Comparison of ENCODE assay signal across 31 cellular contexts in genomic region chr3:131401978-131402377, GRCh38. TPM values are rescaled to one million over a fixed set of nuclear protein-coding genes. Genes with fewer than 3 reads are reported as not detected.
DNase-seq lines count a peak whose midpoint lies in the region; ATAC-seq and TF ChIP-seq lines count a peak whose summit lies in the region.
"Had no signal": no experiment of that assay in that cellular context is flagged by ENCODE, and none has a peak within 500 bp of the region (broad histone marks: within the 10 kb centered on the region; RNA-seq: fewer than 3 reads in every experiment).

No MANE protein-coding gene starts in this region.

- TF ChIP-seq POLR2A in ovary (IDR thresholded peaks at IDR 0.05), result no peak

- H2AFZ ChIP-seq in SK-N-SH (ENCODE audit: low read depth) (peak overlapping the region; percentile 79), osteoblast (ENCODE audit: low read length) (peak overlapping the region; percentile 89)

- H3K4me3 ChIP-seq in SK-N-SH (ENCODE audit: low read depth in 2 of 2, low read length in 1 of 2) (no peak overlapping the region), osteoblast (ENCODE audit: insufficient read depth, low read length) (no peak overlapping the region), ovary (no peak overlapping the region)
- H3K4me3 ChIP-seq: cardiac muscle cell, esophagus muscularis mucosa, GM12878, HAP-1, heart left ventricle, uterus had no signal

- no peaks in the 10 kb centered on the region; the same call in 1 of the 2 replicates for H3K9me2 ChIP-seq in SK-N-SH

- DNase-seq in EH (ENCODE audit: low read depth), result peak; percentile 15
- DNase-seq in SK-N-SH, result no peak
- no peak for DNase-seq in epithelial cell of prostate (ENCODE audit: low read depth, low spot score)
- DNase-seq in osteoblast (ENCODE audit: insufficient read length, low spot score, missing footprints), result no peak
- no peak for DNase-seq in activated CD8-positive, alpha-beta memory T cell treated with anti-CD3 and anti-CD28 coated beads, Interleukin-2, amount 50 U/mL, for 4 hours
- DNase-seq in effector CD8-positive, alpha-beta T cell (lab: John Stamatoyannopoulos, UW), result no peak
- no peak for DNase-seq in ovary
- DNase-seq: activated CD4-positive, alpha-beta T cell treated with anti-CD3 and anti-CD28 coated beads for 4 hours; activated CD8-positive, alpha-beta T cell treated with anti-CD3 and anti-CD28 coated beads, Interleukin-2, amount 10 ng/mL, durations not matched to agents 7 days and 5 days; activated effector memory CD4-positive, alpha-beta T cell treated with Interleukin-2 at 50 U/mL for 16 hours; CD4-positive, CD25-positive, alpha-beta regulatory T cell; cortex of kidney; endodermal cell; foreskin melanocyte; heart left ventricle; kidney; naive thymus-derived CD8-positive, alpha-beta T cell; NCI-H1436; NCI-H345; NCI-H69; SHP77 treated with DMSO at 0.1 percent for 48 hours; small intestine; stimulated activated naive CD4-positive, alpha-beta T cell treated with Interleukin-2 at 50 U/mL for 16 hours; T1000; uterus had no signal

- H4K20me1 ChIP-seq in SK-N-SH (ENCODE audit: insufficient read depth) (no peaks in the 10 kb centered on the region), osteoblast (ENCODE audit: insufficient read depth, low read length) (no peaks in the 10 kb centered on the region)

- H3K36me3 ChIP-seq in SK-N-SH (replicated peaks in 1 of 2; ENCODE audit: control insufficient read depth in 1 of 2, insufficient read depth in 2 of 2, low read length in 1 of 2) (no peaks in the 10 kb centered on the region), osteoblast (ENCODE audit: insufficient read depth, low read length) (no peaks in the 10 kb centered on the region), ovary (no peaks in the 10 kb centered on the region)
- H3K36me3 ChIP-seq: cardiac muscle cell, esophagus muscularis mucosa, HAP-1, heart left ventricle, uterus had no signal

- TF ChIP-seq CTCF in SK-N-SH (IDR thresholded peaks at IDR 0.05), result no peak
- TF ChIP-seq CTCF in osteoblast (IDR thresholded peaks at IDR 0.05; ENCODE audit: extremely low read depth, low read depth, low read length), result no peak
- no peak for TF ChIP-seq CTCF in ovary (IDR thresholded peaks at IDR 0.05)

- TF ChIP-seq EP300 in SK-N-SH (IDR thresholded peaks at IDR 0.05; ENCODE audit: borderline replicate concordance in 1 of 2, low read depth in 1 of 2, low read length in 1 of 2) (no peak), ovary (IDR thresholded peaks at IDR 0.05) (no peak)

- H3F3A ChIP-seq in SK-N-SH (replicated peaks; ENCODE audit: insufficient read depth), result peaks cover 10% of the 10 kb centered on the region

- H3K4me2 ChIP-seq in SK-N-SH (peak overlapping the region; percentile 60), osteoblast (ENCODE audit: insufficient read depth, low read length) (peak overlapping the region; percentile 59)

- H3K4me1 ChIP-seq in SK-N-SH (ENCODE audit: control insufficient read depth in 1 of 2, insufficient read depth in 2 of 2, low read depth in 1 of 2, low read length in 1 of 2) (peaks cover 7 to 19% of the 10 kb centered on the region in 2 experiments), osteoblast (ENCODE audit: insufficient read depth, low read length) (peaks cover 15% of the 10 kb centered on the region), ovary (ENCODE audit: insufficient read depth) (no peaks in the 10 kb centered on the region)
- H3K4me1 ChIP-seq: esophagus muscularis mucosa, HAP-1, uterus had no signal

- no peak overlapping the region for H3K9ac ChIP-seq in SK-N-SH

- no peaks in the 10 kb centered on the region for H3K79me2 ChIP-seq in SK-N-SH (ENCODE audit: insufficient read depth)
- no peaks in the 10 kb centered on the region for H3K79me2 ChIP-seq in osteoblast (ENCODE audit: insufficient read depth, low read length)

- CTCF ChIA-PET in SK-N-SH (lab: Yijun Ruan, JAX), result interaction anchor here (1.1 to 1.4 kb wide), 2 partner anchors 18 to 28 kb away, joined by 3 to 4 read pairs; no protein-coding TSS in a partner anchor

- intact Hi-C loops in ovary (cut with DNase I), result no loop called here

- POLR2A ChIA-PET in SK-N-SH (lab: Yijun Ruan, JAX), result no interaction called here

- H3K9me3 ChIP-seq in SK-N-SH (no peaks in the 10 kb centered on the region), osteoblast (ENCODE audit: low read depth, low read length) (no peaks in the 10 kb centered on the region), ovary (no peaks in the 10 kb centered on the region)
- H3K9me3 ChIP-seq: uterus had no signal

- TF ChIP-seq RAD21 in SK-N-SH (IDR thresholded peaks at IDR 0.05; ENCODE audit: low read length), result no peak

- WGBS in SK-N-SH (ENCODE audit: low lambda C conversion rate), result 26% methylated on average over 3 of the region's 3 CpGs
- 46 to 56% (median 54%) methylated on average over 3 of the region's 3 CpGs for WGBS in ovary, 3 donors

- H3K27ac ChIP-seq in SK-N-SH (ENCODE audit: low read depth in 2 of 2, low read length in 1 of 2), result peak overlapping the region; percentile 60 to 84; a peak in 3 of 4 replicates
- peak overlapping the region; percentile 5 for H3K27ac ChIP-seq in epithelial cell of prostate
- no peak overlapping the region for H3K27ac ChIP-seq in osteoblast (ENCODE audit: low read depth, low read length)
- no peak overlapping the region for H3K27ac ChIP-seq in ovary
- H3K27ac ChIP-seq: cardiac muscle cell, esophagus muscularis mucosa, uterus, VCaP had no signal

- H3K27me3 ChIP-seq in SK-N-SH (ENCODE audit: insufficient read depth) (no peaks in the 10 kb centered on the region), osteoblast (ENCODE audit: insufficient read depth, low read length) (no peaks in the 10 kb centered on the region), ovary (no peaks in the 10 kb centered on the region)
- H3K27me3 ChIP-seq: cardiac muscle cell, esophagus muscularis mucosa, heart left ventricle, uterus had no signal

- ATAC-seq in GM21619 (IDR thresholded peaks at IDR 0.05; ENCODE audit: unreplicated experiment), result no peak
- ATAC-seq: activated CD8-positive, alpha-beta T cell treated with anti-CD3 and anti-CD28 coated beads, Interleukin-2, amount 10 ng/mL, durations not matched to agents 7 days and 5 days; naive thymus-derived CD8-positive, alpha-beta T cell had no signal

TF ChIP-seq in SK-N-SH, 30 proteins besides CTCF, POLR2A, EP300 and RAD21 (continues in another document):
- no peak for TF ChIP-seq PBX3 (IDR thresholded peaks at IDR 0.05)
- no peak for TF ChIP-seq RCOR1 (IDR thresholded peaks at IDR 0.05; ENCODE audit: low read length)
- TF ChIP-seq USF2 (IDR thresholded peaks at IDR 0.05; ENCODE audit: borderline replicate concordance, low read depth, low read length), result no peak
- TF ChIP-seq MAX (IDR thresholded peaks at IDR 0.05; ENCODE audit: low read depth), result no peak
- no peak for TF ChIP-seq REST (IDR thresholded peaks at IDR 0.05; ENCODE audit: low read depth, low read length)
- TF ChIP-seq RXRA (IDR thresholded peaks at IDR 0.05; ENCODE audit: borderline replicate concordance, low read depth), result no peak

RNA-seq across cellular contexts. Expression of gene NUDT16, which starts 20.4 kb away (rescaled TPM):
- polyA plus RNA-seq in SK-N-SH (2012; rRNA removed), result 8.2 and 10.3 TPM in 2 replicates
- polyA plus RNA-seq in SK-N-SH (2012; cell fraction: cytosol; rRNA removed), result 7.7 and 8.3 TPM in 2 replicates
- polyA plus RNA-seq in SK-N-SH (2012; cell fraction: nucleus; rRNA removed), result 12.4 and 15.3 TPM in 2 replicates
- total RNA-seq in osteoblast, result 10.0 and 10.1 TPM in 2 replicates
- 10 to 100 TPM; 16.0 to 35.6 (median 29.5) TPM for total RNA-seq in ovary
- 10 to 100 TPM; 25.0 to 36.1 TPM for polyA plus RNA-seq in ovary

Comparison
In these comparisons a context has a peak if more than half of its experiments do, and no peak if none do; other contexts are left out.
1. H3K27ac ChIP-seq: peak in SK-N-SH (2 of 2) and epithelial cell of prostate (single experiment); none in osteoblast (single experiment) and ovary (0 of 2).